ENCODE assay signal across 1 cellular context in the genomic region with DNA sequence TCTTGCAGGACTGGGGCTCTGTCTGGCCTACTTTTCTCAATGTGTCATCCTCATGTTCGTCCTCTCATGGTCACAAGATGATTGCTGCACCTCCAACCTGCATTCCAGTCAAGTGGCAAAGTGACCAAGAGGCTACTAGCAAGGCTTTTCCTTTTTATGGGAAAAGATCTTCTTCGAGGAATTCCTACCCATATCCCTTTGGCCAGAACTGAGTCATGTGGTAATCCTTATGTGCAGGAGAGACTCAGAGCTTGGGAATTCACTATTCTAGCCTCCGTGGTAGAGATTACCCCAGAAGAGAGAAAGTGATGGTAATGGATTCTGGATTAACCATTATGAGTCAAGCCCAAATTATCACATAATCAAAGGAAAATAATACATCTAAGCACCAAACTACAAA.
TF ChIP-seq lines count a peak whose summit lies in the region.

No MANE protein-coding gene starts in this region.

TF ChIP-seq in WTC11, 78 proteins besides CTCF, POLR2A, EP300 and RAD21 (continued from another document):
- no peak for TF ChIP-seq E2F1 (CRISPR knock-in tag; IDR thresholded peaks at IDR 0.05)
